In the genomic region with DNA sequence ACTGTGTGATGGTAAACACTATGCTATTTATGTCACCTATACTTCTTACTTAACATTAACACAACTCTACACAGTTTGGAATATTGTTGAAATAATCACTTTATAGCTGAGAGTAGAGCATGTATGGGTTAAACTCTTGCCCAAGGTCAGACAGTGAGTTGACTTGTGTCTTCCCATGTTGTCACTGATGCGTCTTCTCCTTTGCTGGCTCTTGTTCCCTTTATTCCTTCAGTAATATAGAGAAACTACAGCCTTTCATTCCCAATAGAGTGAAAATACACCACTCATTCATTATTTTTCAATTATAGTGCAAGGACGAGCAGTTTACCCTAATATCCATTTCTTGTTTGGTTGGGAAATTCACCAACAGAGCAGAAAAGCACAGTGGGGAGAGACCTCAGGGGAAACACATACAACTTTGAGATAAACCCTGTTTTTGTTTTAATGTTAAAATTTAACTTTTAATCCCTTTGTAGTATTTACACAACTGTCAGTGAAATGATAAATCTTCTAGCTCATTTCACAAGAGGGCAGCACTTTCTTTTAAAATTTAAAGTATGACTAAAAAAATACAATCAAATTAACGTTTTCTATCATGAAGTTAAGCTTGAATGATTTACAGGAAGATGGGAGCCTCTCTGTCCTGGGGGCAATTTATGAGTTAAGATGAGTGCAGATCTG, we compare ENCODE assay signal across 19 cellular contexts.
DNase-seq lines count a peak whose midpoint lies in the region; ATAC-seq, FAIRE-seq and TF ChIP-seq lines count a peak whose summit lies in the region.
"Had no signal": no experiment of that assay in that cellular context is flagged by ENCODE, and none has a peak within 500 bp of the region (broad histone marks: within the 10 kb centered on the region; RNA-seq: fewer than 3 reads in every experiment).

No MANE protein-coding gene starts in this region.

- no peak overlapping the region for H2BK20ac ChIP-seq in H9 (ENCODE audit: low read depth, low read length, poor library complexity, severe bottlenecking)

- no peaks in the 10 kb centered on the region for H3K9me3 ChIP-seq in H9 (ENCODE audit: control insufficient read depth, low read depth, low read length)
- H3K9me3 ChIP-seq in pancreas, result no peaks in the 10 kb centered on the region
- H3K9me3 ChIP-seq in gastroesophageal sphincter, result no peaks in the 10 kb centered on the region
- H3K9me3 ChIP-seq: gastrocnemius medialis had no signal

- H4K20me1 ChIP-seq in H9 (ENCODE audit: control insufficient read depth, insufficient read depth, insufficient read length), result no peaks in the 10 kb centered on the region

- H3K36me3 ChIP-seq in pancreas (no peaks in the 10 kb centered on the region), gastroesophageal sphincter (no peaks in the 10 kb centered on the region)
- H3K36me3 ChIP-seq: gastrocnemius medialis had no signal

- no peak overlapping the region for H3K56ac ChIP-seq in H9 (ENCODE audit: insufficient read length, low read depth, low read length)

- H2BK5ac ChIP-seq in H9 (ENCODE audit: insufficient read length, low read length), result no peak overlapping the region

- ATAC-seq in pancreas (peak; percentile 83 to 87 (median 86)), gastroesophageal sphincter (no peak)
- ATAC-seq: activated naive CD4-positive, alpha-beta T cell treated with anti-CD3 and anti-CD28 coated beads, Interleukin-2, amount 50 U/mL, for 72 hours; gastrocnemius medialis; stimulated activated naive CD8-positive, alpha-beta T cell treated with anti-CD3 and anti-CD28 coated beads, Interleukin-15, Interleukin-2, amounts not matched to agents 100 U/mL and 50 U/mL, for 24 hours had no signal

- WGBS in H9 (ENCODE audit: extremely low coverage, insufficient read length, low lambda C conversion rate), result no CpG with 5 or more reads among the region's 3 CpGs
- WGBS in pancreas, 2 donors, result 7 to 12% methylated on average over 3 of the region's 3 CpGs
- 47 to 54% methylated on average over 2 to 3 of the region's 3 CpGs for WGBS in gastroesophageal sphincter (ENCODE audit: low coverage in 1 of 2), 2 donors

- peaks cover 7% of the 10 kb centered on the region for H3K4me1 ChIP-seq in H9 (ENCODE audit: insufficient read depth, low read length)
- H3K4me1 ChIP-seq in pancreas, result peaks cover 24 to 66% (median 58%) of the 10 kb centered on the region in 3 donors
- no peaks in the 10 kb centered on the region for H3K4me1 ChIP-seq in gastroesophageal sphincter
- H3K4me1 ChIP-seq: BLaER1 treated with 17β-estradiol and CSF1 and Interleukin-3, amounts not matched to agents 10 nM and 100 nM; gastrocnemius medialis; parathyroid adenoma had no signal

- H3K9ac ChIP-seq in H9 (ENCODE audit: extremely low read depth, insufficient read length, low read length), result no peak overlapping the region
- H3K9ac ChIP-seq: BLaER1 treated with 17β-estradiol and CSF1 and Interleukin-3, amounts not matched to agents 10 nM and 100 nM; parathyroid adenoma had no signal

- intact Hi-C loops in pancreas (cut with DNase I), result no loop called here

- H2AFZ ChIP-seq in H9 (ENCODE audit: low read length), result no peak overlapping the region
- H2AFZ ChIP-seq: parathyroid adenoma had no signal

- no peak overlapping the region for H3K23ac ChIP-seq in H9 (ENCODE audit: insufficient read length, low read depth, low read length)

- H2AK5ac ChIP-seq in H9 (ENCODE audit: insufficient read length, low read length), result no peak overlapping the region

- H3K23me2 ChIP-seq in H9 (ENCODE audit: insufficient read length, low read depth, low read length, poor library complexity, severe bottlenecking), result no peaks in the 10 kb centered on the region

- peak; percentile 66 for FAIRE-seq in RCC 7860 (lab: Jason Lieb, UNC)
- FAIRE-seq in pancreas (lab: Jason Lieb, UNC), result peak; percentile 43

- TF ChIP-seq CTCF in H9 (conservative IDR thresholded peaks at IDR 0.05) (no peak), pancreas (IDR thresholded peaks at IDR 0.05) (no peak), gastroesophageal sphincter (IDR thresholded peaks at IDR 0.05) (no peak)

- no peak overlapping the region for H2BK120ac ChIP-seq in H9 (ENCODE audit: low read depth, low read length, poor library complexity, severe bottlenecking)

- H3K9me3 Mint-ChIP-seq in H9, result no peaks in the 10 kb centered on the region; a peak in 1 of 5 replicates
- no peaks in the 10 kb centered on the region for H3K9me3 Mint-ChIP-seq in activated CD4-positive, alpha-beta T cell treated with anti-CD3 and anti-CD28 coated beads, Interleukin-2, amount 10 ng/mL, durations not matched to agents 7 days and 5 days

- H4K5ac ChIP-seq in H9 (ENCODE audit: insufficient read length, low read depth, low read length), result no peak overlapping the region

- DNase-seq in H9, result no peak
- DNase-seq in RCC 7860 (ENCODE audit: low spot score), result no peak
- DNase-seq in fibroblast of peridontal ligament (ENCODE audit: extremely low read depth), result peak; percentile 46
- DNase-seq in pancreas, result no peak
- DNase-seq in activated CD4-positive, alpha-beta T cell treated with anti-CD3 and anti-CD28 coated beads, Interleukin-2, amount 10 ng/mL, durations not matched to agents 7 days and 5 days, result no peak
- no peak for DNase-seq in DMS79 treated with DMSO at 0.1 percent for 48 hours (lab: John Stamatoyannopoulos, UW)
- no peak for DNase-seq in medulla oblongata (ENCODE audit: extremely low spot score)
- DNase-seq: activated CD8-positive, alpha-beta memory T cell treated with anti-CD3 and anti-CD28 coated beads, Interleukin-2, amount 50 U/mL, for 48 hours; central memory CD4-positive, alpha-beta T cell; gastrocnemius medialis; MM.1S; NCI-H2029; NCI-H524 treated with DMSO at 0.1 percent for 48 hours; stimulated activated naive CD8-positive, alpha-beta T cell treated with anti-CD3 and anti-CD28 coated beads, Interleukin-15, Interleukin-2, amounts not matched to agents 100 U/mL and 50 U/mL, for 24 hours; T-helper 1 cell had no signal

- no peaks in the 10 kb centered on the region for H3K27me3 ChIP-seq in H9 (ENCODE audit: insufficient read depth, low read length)
- H3K27me3 ChIP-seq in pancreas, result no peaks in the 10 kb centered on the region
- H3K27me3 ChIP-seq in gastroesophageal sphincter, result no peaks in the 10 kb centered on the region
- H3K27me3 ChIP-seq: BLaER1 treated with 17β-estradiol and CSF1 and Interleukin-3, amounts not matched to agents 10 nM and 100 nM; gastrocnemius medialis had no signal

- CTCF ChIA-PET in activated CD4-positive, alpha-beta T cell treated with anti-CD3 and anti-CD28 coated beads, Interleukin-2, amount 10 ng/mL, durations not matched to agents 7 days and 5 days (lab: Charles Lee), result no interaction called here

- no peak for TF ChIP-seq EP300 in gastroesophageal sphincter (IDR thresholded peaks at IDR 0.05)

- no peaks in the 10 kb centered on the region for H3K27me3 Mint-ChIP-seq in H9 (ENCODE audit: low read depth)
- no peaks in the 10 kb centered on the region for H3K27me3 Mint-ChIP-seq in activated CD4-positive, alpha-beta T cell treated with anti-CD3 and anti-CD28 coated beads, Interleukin-2, amount 10 ng/mL, durations not matched to agents 7 days and 5 days

- H3K4me2 ChIP-seq in H9 (ENCODE audit: insufficient read depth, insufficient read length, low read length), result no peak overlapping the region
- H3K4me2 ChIP-seq: BLaER1 treated with 17β-estradiol and CSF1 and Interleukin-3, amounts not matched to agents 10 nM and 100 nM had no signal

- H2BK12ac ChIP-seq in H9 (ENCODE audit: insufficient read length, low read depth, low read length), result no peak overlapping the region

- no peak overlapping the region for H2BK15ac ChIP-seq in H9 (ENCODE audit: low read depth, low read length)

- no peak overlapping the region for H3K18ac ChIP-seq in H9 (ENCODE audit: insufficient read length, low read depth, low read length)

- H3K4ac ChIP-seq in H9 (ENCODE audit: low read depth, low read length), result no peak overlapping the region

- no peak overlapping the region for H3K14ac ChIP-seq in H9 (ENCODE audit: insufficient read depth, low read length)

- no peak overlapping the region for H3T11ph ChIP-seq in H9 (ENCODE audit: low read length)

- H3K27ac Mint-ChIP-seq in H9, result peak overlapping the region; percentile 62 to 98 (median 96); a peak in 6 of 7 replicates
- no peak overlapping the region for H3K27ac Mint-ChIP-seq in activated CD4-positive, alpha-beta T cell treated with anti-CD3 and anti-CD28 coated beads, Interleukin-2, amount 10 ng/mL, durations not matched to agents 7 days and 5 days
- H3K27ac Mint-ChIP-seq: activated naive CD4-positive, alpha-beta T cell treated with anti-CD3 and anti-CD28 coated beads, Interleukin-2, amount 50 U/mL, for 72 hours had no signal

- H3K4me3 ChIP-seq in pancreas (peak overlapping the region in 2 of 4 donors; percentile 1), gastroesophageal sphincter (no peak overlapping the region)
- H3K4me3 ChIP-seq: BLaER1 treated with 17β-estradiol and CSF1 and Interleukin-3, amounts not matched to agents 10 nM and 100 nM; gastrocnemius medialis had no signal

- TF ChIP-seq POLR2A in gastroesophageal sphincter (IDR thresholded peaks at IDR 0.05), result no peak

- H3K36me3 Mint-ChIP-seq in H9 (ENCODE audit: insufficient read depth in 1 of 3, low read depth in 3 of 3), result peaks cover 3 to 6% (median 3%) of the 10 kb centered on the region in 3 experiments; a peak in 5 of 7 replicates
- H3K36me3 Mint-ChIP-seq in activated CD4-positive, alpha-beta T cell treated with anti-CD3 and anti-CD28 coated beads, Interleukin-2, amount 10 ng/mL, durations not matched to agents 7 days and 5 days (ENCODE audit: low read depth), result peaks cover 18% of the 10 kb centered on the region

- H3K4me1 Mint-ChIP-seq in H9, result peaks cover 60 to 72% of the 10 kb centered on the region in 2 experiments
- peaks cover under 1% of the 10 kb centered on the region for H3K4me1 Mint-ChIP-seq in activated CD4-positive, alpha-beta T cell treated with anti-CD3 and anti-CD28 coated beads, Interleukin-2, amount 10 ng/mL, durations not matched to agents 7 days and 5 days

- POLR2A ChIA-PET in activated CD4-positive, alpha-beta T cell treated with anti-CD3 and anti-CD28 coated beads, Interleukin-2, amount 10 ng/mL, durations not matched to agents 7 days and 5 days (lab: Charles Lee), result no interaction called here

- H3K79me2 ChIP-seq in H9 (ENCODE audit: insufficient read depth, low read length), result no peaks in the 10 kb centered on the region
- H3K79me2 ChIP-seq: parathyroid adenoma had no signal

- H3K27ac ChIP-seq in H9 (ENCODE audit: insufficient read length, low read depth, low read length), result no peak overlapping the region
- peak overlapping the region; percentile 22 to 86 (median 61) for H3K27ac ChIP-seq in pancreas
- no peak overlapping the region for H3K27ac ChIP-seq in gastroesophageal sphincter
- H3K27ac ChIP-seq: BLaER1 treated with 17β-estradiol and CSF1 and Interleukin-3, amounts not matched to agents 10 nM and 100 nM; gastrocnemius medialis; parathyroid adenoma had no signal

- H3K79me1 ChIP-seq in H9 (ENCODE audit: insufficient read depth, low read depth, low read length, poor library complexity, severe bottlenecking), result no peaks in the 10 kb centered on the region

- H4K8ac ChIP-seq in H9 (replicated peaks; ENCODE audit: insufficient read length, low read depth, low read length), result no peak overlapping the region

- H4K91ac ChIP-seq in H9 (ENCODE audit: insufficient read length, low read depth, low read length), result no peak overlapping the region

- no peak overlapping the region for H3K4me3 Mint-ChIP-seq in H9
- no peak overlapping the region for H3K4me3 Mint-ChIP-seq in activated CD4-positive, alpha-beta T cell treated with anti-CD3 and anti-CD28 coated beads, Interleukin-2, amount 10 ng/mL, durations not matched to agents 7 days and 5 days

Comparison
In these comparisons a context has a peak if more than half of its experiments do, and no peak if none do; other contexts are left out.
1. H3K27ac ChIP-seq: peak in pancreas (4 of 4); none in H9 (single experiment) and gastroesophageal sphincter (0 of 4).